20 cellular contexts compared by ENCODE assay signal in the genomic region with DNA sequence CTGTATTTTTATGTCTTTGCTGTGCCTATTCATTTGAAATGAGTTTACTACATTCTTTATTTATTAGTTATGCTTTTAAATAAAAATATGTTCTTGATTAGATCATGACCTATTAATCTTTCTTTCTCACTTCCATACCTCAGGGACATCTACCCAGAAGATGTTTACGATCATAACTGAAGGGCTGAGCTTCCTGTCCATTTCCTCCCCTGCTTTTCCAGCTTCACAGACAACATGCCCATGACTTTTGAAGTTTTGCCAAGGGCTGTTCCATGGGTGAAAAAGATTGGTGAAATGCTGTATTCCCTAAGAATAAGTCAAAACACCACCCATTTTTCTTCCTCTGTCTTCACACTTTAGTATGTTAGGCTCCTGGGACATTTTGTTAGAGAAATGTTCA.
DNase-seq lines count a peak whose midpoint lies in the region.
"Had no signal": no experiment of that assay in that cellular context is flagged by ENCODE, and none has a peak within 500 bp of the region (broad histone marks: within the 10 kb centered on the region; RNA-seq: fewer than 3 reads in every experiment).

No MANE protein-coding gene starts in this region.

- no peaks in the 10 kb centered on the region for H3K79me2 ChIP-seq in GM23248 (ENCODE audit: insufficient read depth)
- no peaks in the 10 kb centered on the region for H3K79me2 ChIP-seq in mesendoderm (ENCODE audit: control insufficient read depth, insufficient read depth, low read length)

- in situ Hi-C loops in GM23248 (cut with MboI), result no loop called here

- H3K4ac ChIP-seq in mesendoderm (ENCODE audit: low read depth, low read length), result no peak overlapping the region

- no peaks in the 10 kb centered on the region for H3K27me3 ChIP-seq in GM23248 (replicated peaks; ENCODE audit: insufficient read depth)
- H3K27me3 ChIP-seq in mesendoderm (ENCODE audit: insufficient read depth, low read length, poor library complexity), result no peaks in the 10 kb centered on the region
- H3K27me3 ChIP-seq: thyroid gland had no signal

- no peaks in the 10 kb centered on the region for H4K20me1 ChIP-seq in GM23248 (ENCODE audit: insufficient read depth)

- H2AK5ac ChIP-seq in mesendoderm (ENCODE audit: low read length), result no peak overlapping the region

- H2AFZ ChIP-seq in GM23248, result peak overlapping the region; percentile 26; the same call in 1 of the 2 replicates

- H3K18ac ChIP-seq in mesendoderm (ENCODE audit: low read length), result peak overlapping the region; percentile 51

- peaks cover 41% of the 10 kb centered on the region for H3F3A ChIP-seq in GM23248 (ENCODE audit: insufficient read depth)

- no peak overlapping the region for H4K8ac ChIP-seq in mesendoderm (ENCODE audit: low read depth, low read length)

- peak overlapping the region; percentile 51 for H3K4me2 ChIP-seq in GM23248 (ENCODE audit: unreplicated experiment)
- no peak overlapping the region for H3K4me2 ChIP-seq in mesendoderm (ENCODE audit: low read length)

- H3K36me3 ChIP-seq in GM23248 (ENCODE audit: low read depth) (no peaks in the 10 kb centered on the region), mesendoderm (ENCODE audit: control insufficient read depth, insufficient read depth, low read length) (no peaks in the 10 kb centered on the region)
- H3K36me3 ChIP-seq: thyroid gland had no signal

- H3K56ac ChIP-seq in mesendoderm (ENCODE audit: low read length), result no peak overlapping the region

- no peaks in the 10 kb centered on the region for H3K9me2 ChIP-seq in GM23248 (ENCODE audit: insufficient read depth)

- WGBS in GM23248 (ENCODE audit: low coverage in 1 of 2, low lambda C conversion rate in 2 of 2, missing lambda C conversion rate in 2 of 2), 2 experiments, result 0 to 6% methylated on average over 1 of the region's 1 CpG
- WGBS in mesendoderm (ENCODE audit: extremely low coverage, insufficient coverage, low lambda C conversion rate), result no CpG with 5 or more reads among the region's 1 CpG

- H3K4me3 ChIP-seq in GM23248 (no peak overlapping the region), mesendoderm (ENCODE audit: low read length) (no peak overlapping the region)
- H3K4me3 ChIP-seq: thyroid gland had no signal

- H3K23ac ChIP-seq in mesendoderm (ENCODE audit: low read length), result no peak overlapping the region

- H2BK15ac ChIP-seq in mesendoderm (replicated peaks; ENCODE audit: low read depth), result no peak overlapping the region

- peak overlapping the region; percentile 73 for H2BK120ac ChIP-seq in mesendoderm (ENCODE audit: low read depth, low read length)

- no peak overlapping the region for H2BK5ac ChIP-seq in mesendoderm (ENCODE audit: low read length)

- H3K27ac ChIP-seq in GM23248 (peak overlapping the region; percentile 80), mesendoderm (ENCODE audit: low read depth, low read length) (no peak overlapping the region)
- H3K27ac ChIP-seq: thyroid gland had no signal

- DNase-seq in GM23248 (peak; percentile 44), NCI-H69 (lab: John Stamatoyannopoulos, UW) (peak; percentile 4), dermis blood vessel endothelial cell (peak; percentile 57), mesendoderm (no peak), GM19238 (ENCODE audit: insufficient read length, low spot score) (no peak), D341Med (ENCODE audit: low spot score) (no peak), SKM-1 (lab: John Stamatoyannopoulos, UW; ENCODE audit: unreplicated experiment) (no peak), NCI-H2107 (lab: John Stamatoyannopoulos, UW) (no peak)
- DNase-seq: activated CD4-positive, alpha-beta T cell treated with anti-CD3 and anti-CD28 coated beads for 4 hours; activated naive CD4-positive, alpha-beta T cell treated with anti-CD3 and anti-CD28 coated beads, Interleukin-2, amount 50 U/mL, for 16 hours; activated T-cell treated with anti-CD3 and anti-CD28 coated beads, Interleukin-2, amount 50 U/mL, for 72 hours; anterior cingulate cortex; CD4-positive, alpha-beta memory T cell; DMS153; naive thymus-derived CD4-positive, alpha-beta T cell; NCI-H1417 treated with DMSO at 0.1 percent for 48 hours; NCI-H524; stimulated activated CD4-positive, alpha-beta T cell treated with anti-CD3 and anti-CD28 coated beads, Interleukin-2, amount 100 ng/mL, for 48 hours; stimulated activated naive CD4-positive, alpha-beta T cell had no signal

- H3K9ac ChIP-seq in GM23248 (no peak overlapping the region), mesendoderm (ENCODE audit: low read length) (no peak overlapping the region)

- H3K4me1 ChIP-seq in GM23248 (ENCODE audit: insufficient read depth), result peaks cover 48% of the 10 kb centered on the region
- peaks cover 5% of the 10 kb centered on the region for H3K4me1 ChIP-seq in mesendoderm (ENCODE audit: control insufficient read depth, low read depth, low read length)
- H3K4me1 ChIP-seq: thyroid gland had no signal

- H3K9me3 ChIP-seq in GM23248 (ENCODE audit: low read depth), result no peaks in the 10 kb centered on the region
- H3K9me3 ChIP-seq: thyroid gland had no signal

- no peak overlapping the region for H4K5ac ChIP-seq in mesendoderm (ENCODE audit: low read length)

- H3K79me1 ChIP-seq in mesendoderm (ENCODE audit: low read length), result no peaks in the 10 kb centered on the region

Comparison
In these comparisons a context has a peak if more than half of its experiments do, and no peak if none do; other contexts are left out.
1. DNase-seq: peak in GM23248 (single experiment), NCI-H69 (single experiment) and dermis blood vessel endothelial cell (single experiment); none in mesendoderm (single experiment), GM19238 (single experiment), D341Med (single experiment), SKM-1 (single experiment) and NCI-H2107 (single experiment).